8 cellular contexts compared by ENCODE assay signal in the genomic region with DNA sequence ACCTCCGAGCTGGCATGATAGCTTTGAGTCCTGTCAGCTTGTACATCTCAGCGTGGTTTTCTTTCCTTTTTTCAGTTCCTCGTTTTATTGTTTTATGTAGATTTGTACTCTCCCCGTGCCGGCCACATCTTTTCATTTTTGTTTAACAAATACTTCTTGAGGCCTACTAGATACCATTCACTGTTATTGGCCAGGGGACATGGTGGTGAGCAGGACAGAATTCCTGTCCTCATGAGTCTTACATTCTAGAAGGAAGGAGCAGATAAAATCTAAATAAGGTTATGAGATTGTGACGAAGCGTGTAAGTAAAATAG. TPM values are rescaled to one million over a fixed set of nuclear protein-coding genes. Genes with fewer than 3 reads are reported as not detected.
A peak's percentile ranks its signal among the peaks of the same experiment; 100 is the strongest.
DNase-seq lines count a peak whose midpoint lies in the region; ATAC-seq and TF ChIP-seq lines count a peak whose summit lies in the region.

No MANE protein-coding gene starts in this region.

- peak overlapping the region; percentile 94 for H3K4me3 ChIP-seq in CD8-positive, alpha-beta T cell (ENCODE audit: low read depth, low read length)
- H3K4me3 ChIP-seq in brain microvascular endothelial cell (ENCODE audit: low read depth, low read length) (peak overlapping the region; percentile 90), mononuclear cell (ENCODE audit: low read length) (peak overlapping the region; percentile 88)

- TF ChIP-seq CTCF in CD8-positive, alpha-beta T cell (IDR thresholded peaks at IDR 0.05), result no peak
- no peak for TF ChIP-seq CTCF in brain microvascular endothelial cell (IDR thresholded peaks at IDR 0.05; ENCODE audit: low read depth, low read length, missing control alignments)

- peak in 1 of 7 experiments; percentile 8 for DNase-seq in CD8-positive, alpha-beta T cell
- peak; percentile 62 for DNase-seq in HT-29 (ENCODE audit: low spot score)
- no peak for DNase-seq in brain microvascular endothelial cell
- no peak for DNase-seq in NCI-H1417 treated with DMSO at 0.1 percent for 48 hours (lab: John Stamatoyannopoulos, UW)
- no peak for DNase-seq in left colon
- no peak for DNase-seq in NCI-H524 treated with DMSO at 0.1 percent for 48 hours (lab: John Stamatoyannopoulos, UW)

- H3K4me1 ChIP-seq in CD8-positive, alpha-beta T cell (ENCODE audit: insufficient read depth, low read length), result peaks cover 39% of the 10 kb centered on the region
- H3K4me1 ChIP-seq in mononuclear cell (ENCODE audit: insufficient read depth, low read length), result peaks cover 37% of the 10 kb centered on the region

- H3K27ac Mint-ChIP-seq in CD8-positive, alpha-beta T cell, result no peak overlapping the region

- CTCF ChIA-PET in CD8-positive, alpha-beta T cell (lab: Charles Lee), result interaction anchor here (1.2 to 2.0 kb wide), 2 partner anchors 41 to 138 kb away, joined by 3 to 4 read pairs; no protein-coding TSS in a partner anchor

- no peaks in the 10 kb centered on the region for H3K9me3 ChIP-seq in CD8-positive, alpha-beta T cell (ENCODE audit: low read length)
- no peaks in the 10 kb centered on the region for H3K9me3 ChIP-seq in mononuclear cell (ENCODE audit: low read depth, low read length)

- POLR2A ChIA-PET in CD8-positive, alpha-beta T cell (lab: Charles Lee), result interaction anchor here (0.7 to 2.6 kb wide), 6 partner anchors 26 to 435 kb away, joined by 3 to 21 read pairs (median 5); partner anchors contain the start of gene PTBP3

- no peak for ATAC-seq in CD8-positive, alpha-beta T cell
- ATAC-seq in GM19395 (IDR thresholded peaks at IDR 0.05; ENCODE audit: unreplicated experiment), result peak; percentile 49
- ATAC-seq in left colon, result no peak

- no peaks in the 10 kb centered on the region for H3K27me3 ChIP-seq in CD8-positive, alpha-beta T cell (ENCODE audit: insufficient read depth, low read length)
- no peaks in the 10 kb centered on the region for H3K27me3 ChIP-seq in brain microvascular endothelial cell (replicated peaks)
- H3K27me3 ChIP-seq in mononuclear cell (ENCODE audit: insufficient read depth, low read length), result no peaks in the 10 kb centered on the region

- H3K4me3 Mint-ChIP-seq in CD8-positive, alpha-beta T cell, result no peak overlapping the region

- H3K27me3 Mint-ChIP-seq in CD8-positive, alpha-beta T cell (ENCODE audit: low read depth), result no peaks in the 10 kb centered on the region

- no peaks in the 10 kb centered on the region for H3K36me3 ChIP-seq in CD8-positive, alpha-beta T cell (ENCODE audit: insufficient read depth, low read length)
- peaks cover 18% of the 10 kb centered on the region for H3K36me3 ChIP-seq in brain microvascular endothelial cell (replicated peaks)

- no peaks in the 10 kb centered on the region for H3K9me3 Mint-ChIP-seq in CD8-positive, alpha-beta T cell

- H3K36me3 Mint-ChIP-seq in CD8-positive, alpha-beta T cell, result peaks cover 3% of the 10 kb centered on the region

- peak overlapping the region; percentile 71 for H3K27ac ChIP-seq in CD8-positive, alpha-beta T cell (ENCODE audit: low read depth, low read length)
- peak overlapping the region; percentile 89 for H3K27ac ChIP-seq in brain microvascular endothelial cell

- intact Hi-C loops in CD8-positive, alpha-beta T cell (cut with DNase I, micrococcal nuclease), result loop anchor here (1.0 to 10.0 kb wide), 15 partner anchors 15 to 1640 kb away; partner anchors contain the start of genes DNAJC25 (in 2 of the 2), FKBP15 (in 2 of the 2), GNG10 (in 2 of the 2) and KIAA1958 (in 2 of the 2)
- intact Hi-C loops in left colon (cut with DNase I, micrococcal nuclease), result loop anchor here in 1 of 2 donors (5.0 to 10.0 kb wide), 2 partner anchors 133 to 175 kb away; no protein-coding TSS in a partner anchor

- in situ Hi-C loops in brain microvascular endothelial cell (cut with HindIII; ENCODE audit: low pct_ligation_motif_present, low sequenced_read_pairs), result no loop called here

- H3K4me1 Mint-ChIP-seq in CD8-positive, alpha-beta T cell (ENCODE audit: low read depth), result peaks cover 8% of the 10 kb centered on the region

RNA-seq across cellular contexts. Expression of gene UGCG, which starts 1.2 kb away (rescaled TPM):
- 10 to 100 TPM; 34.0 to 35.5 TPM for total RNA-seq in CD8-positive, alpha-beta T cell
- total RNA-seq in HT-29 (2014; rRNA removed; shearing (Covaris generic)), result 23.9 and 38.0 TPM in 2 replicates
- 76.9 TPM for total RNA-seq in mononuclear cell
- 10 to 100 TPM; 32.3 to 49.2 TPM for total RNA-seq in left colon
